Comparison of ENCODE assay signal across 9 cellular contexts in genomic region chr5:75734913-75735789, GRCh38. TPM values are rescaled to one million over a fixed set of nuclear protein-coding genes. Genes with fewer than 3 reads are reported as not detected.
A peak's percentile ranks its signal among the peaks of the same experiment; 100 is the strongest.
DNase-seq lines count a peak whose midpoint lies in the region; ATAC-seq and TF ChIP-seq lines count a peak whose summit lies in the region.
"Had no signal": no experiment of that assay in that cellular context is flagged by ENCODE, and none has a peak within 500 bp of the region (broad histone marks: within the 10 kb centered on the region; RNA-seq: fewer than 3 reads in every experiment).

No MANE protein-coding gene starts in this region.

- no peak overlapping the region for H3K4me2 ChIP-seq in osteoblast (ENCODE audit: insufficient read depth, low read length)
- H3K4me2 ChIP-seq: BLaER1 treated with 17β-estradiol and CSF1 and Interleukin-3, amounts not matched to agents 10 nM and 100 nM had no signal

- H3K4me1 ChIP-seq in osteoblast (ENCODE audit: insufficient read depth, low read length), result no peaks in the 10 kb centered on the region
- H3K4me1 ChIP-seq: BLaER1 treated with 17β-estradiol and CSF1 and Interleukin-3, amounts not matched to agents 10 nM and 100 nM had no signal

- no peaks in the 10 kb centered on the region for H3K27me3 ChIP-seq in osteoblast (ENCODE audit: insufficient read depth, low read length)
- H3K27me3 ChIP-seq: BLaER1 treated with 17β-estradiol and CSF1 and Interleukin-3, amounts not matched to agents 10 nM and 100 nM had no signal

- no peak overlapping the region for H2AFZ ChIP-seq in osteoblast (ENCODE audit: low read length)

- no peaks in the 10 kb centered on the region for H3K9me3 ChIP-seq in osteoblast (ENCODE audit: low read depth, low read length)

- DNase-seq in NCI-H1105 treated with DMSO at 0.1 percent for 48 hours (lab: John Stamatoyannopoulos, UW) (peak; percentile 31), NCI-H1105 (lab: John Stamatoyannopoulos, UW) (no peak), RPMI7951 (ENCODE audit: low read depth) (peak; percentile 28), epithelial cell of prostate (ENCODE audit: low read depth, low spot score) (peak; percentile 1), osteoblast (ENCODE audit: insufficient read length, low spot score, missing footprints) (peak; percentile 46), epidermal melanocyte (ENCODE audit: insufficient read length, low spot score) (no peak)

- TF ChIP-seq CTCF in osteoblast (IDR thresholded peaks at IDR 0.05; ENCODE audit: extremely low read depth, low read depth, low read length), result peak; percentile 39

- H3K36me3 ChIP-seq in osteoblast (ENCODE audit: insufficient read depth, low read length), result no peaks in the 10 kb centered on the region
- H3K36me3 ChIP-seq: BLaER1 treated with 17β-estradiol and CSF1 and Interleukin-3, amounts not matched to agents 10 nM and 100 nM had no signal

- no peaks in the 10 kb centered on the region for H4K20me1 ChIP-seq in osteoblast (ENCODE audit: insufficient read depth, low read length)
- H4K20me1 ChIP-seq: BLaER1 treated with 17β-estradiol and CSF1 and Interleukin-3, amounts not matched to agents 10 nM and 100 nM had no signal

- H3K4me3 ChIP-seq in osteoblast (ENCODE audit: insufficient read depth, low read length), result no peak overlapping the region
- H3K4me3 ChIP-seq: BLaER1 treated with 17β-estradiol and CSF1 and Interleukin-3, amounts not matched to agents 10 nM and 100 nM had no signal

- no peaks in the 10 kb centered on the region for H3K79me2 ChIP-seq in osteoblast (ENCODE audit: insufficient read depth, low read length)

- ATAC-seq in GM21737 (IDR thresholded peaks at IDR 0.05; ENCODE audit: unreplicated experiment) (peak; percentile 60), HG03378 (IDR thresholded peaks at IDR 0.05; ENCODE audit: unreplicated experiment) (no peak)

- H3K27ac ChIP-seq in epithelial cell of prostate (no peak overlapping the region), osteoblast (ENCODE audit: low read depth, low read length) (no peak overlapping the region)
- H3K27ac ChIP-seq: BLaER1 treated with 17β-estradiol and CSF1 and Interleukin-3, amounts not matched to agents 10 nM and 100 nM had no signal

RNA-seq across cellular contexts. Expression of gene POC5, which starts 17.9 kb away (rescaled TPM):
- 25.1 and 35.0 TPM in 2 replicates for total RNA-seq in RPMI7951 (2014; rRNA removed; shearing (Covaris generic))
- 10.9 and 12.7 TPM in 2 replicates for total RNA-seq in osteoblast

Comparison
In these comparisons a context has a peak if more than half of its experiments do, and no peak if none do; other contexts are left out.
1. DNase-seq: peak in NCI-H1105 treated with DMSO at 0.1 percent for 48 hours (single experiment), RPMI7951 (single experiment), epithelial cell of prostate (single experiment) and osteoblast (single experiment); none in NCI-H1105 (single experiment) and epidermal melanocyte (single experiment).